33 cellular contexts compared by ENCODE assay signal in the genomic region with DNA sequence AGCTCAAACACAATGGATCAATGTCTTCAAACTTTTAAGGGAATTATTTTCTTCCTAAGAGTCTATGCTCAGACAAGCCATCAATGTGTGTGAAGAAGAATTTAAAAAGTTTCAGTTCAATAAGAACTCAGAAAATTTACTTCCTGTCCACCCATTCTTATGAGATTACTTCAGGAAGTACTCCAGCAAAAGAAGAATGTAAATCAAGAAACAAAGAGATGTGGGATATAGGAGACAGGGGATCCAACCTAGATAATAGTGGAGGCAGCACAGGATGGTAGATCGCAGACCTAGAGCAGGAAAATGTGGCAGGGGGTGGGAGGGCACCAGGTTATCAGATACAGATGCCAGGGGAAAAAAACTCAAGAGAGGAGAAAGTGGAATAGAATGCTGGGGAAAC.
DNase-seq lines count a peak whose midpoint lies in the region; ATAC-seq, FAIRE-seq and TF ChIP-seq lines count a peak whose summit lies in the region.
"Had no signal": no experiment of that assay in that cellular context is flagged by ENCODE, and none has a peak within 500 bp of the region (broad histone marks: within the 10 kb centered on the region; RNA-seq: fewer than 3 reads in every experiment).

No MANE protein-coding gene starts in this region.

- no peak overlapping the region for H2AFZ ChIP-seq in K562 (ENCODE audit: low read depth, low read length)

- CTCF ChIA-PET in HEK293 (lab: Yijun Ruan, JAX), result no interaction called here
- CTCF ChIA-PET in K562 (lab: Yijun Ruan, JAX; ENCODE audit: low intra/inter-chr PET ratio), result no interaction called here

- no peak overlapping the region for H3K4me3 ChIP-seq in HEK293 (ENCODE audit: low read depth, low read length)
- no peak overlapping the region for H3K4me3 ChIP-seq in K562
- no peak overlapping the region for H3K4me3 ChIP-seq in brain microvascular endothelial cell (ENCODE audit: low read depth, low read length)
- H3K4me3 ChIP-seq: A549; BLaER1; BLaER1 treated with 17β-estradiol and CSF1 and Interleukin-3, amounts not matched to agents 10 nM and 100 nM had no signal

- H4K20me1 ChIP-seq in K562 (replicated peaks; ENCODE audit: control insufficient read depth, insufficient read depth, low read length), result no peaks in the 10 kb centered on the region
- H4K20me1 ChIP-seq: BLaER1; BLaER1 treated with 17β-estradiol and CSF1 and Interleukin-3, amounts not matched to agents 10 nM and 100 nM had no signal

- no peak for TF ChIP-seq EP300 in K562 (IDR thresholded peaks at IDR 0.05; ENCODE audit: low read length)

- no peaks in the 10 kb centered on the region for H3K4me1 Mint-ChIP-seq in activated T-helper 17 cell treated with anti-CD3 and anti-CD28 coated beads, Interleukin-2, amount 50 U/mL, for 72 hours
- H3K4me1 Mint-ChIP-seq: B cell; CD14-positive monocyte; CD4-positive, alpha-beta memory T cell; CD4-positive, CD25-positive, alpha-beta regulatory T cell; CD8-positive, alpha-beta memory T cell had no signal

- no peaks in the 10 kb centered on the region for H3K9me3 ChIP-seq in HEK293 (ENCODE audit: control insufficient read depth, insufficient read depth, low read depth, low read length)
- no peaks in the 10 kb centered on the region for H3K9me3 ChIP-seq in K562 (replicated peaks; ENCODE audit: control insufficient read depth, insufficient read depth, low read depth, low read length)
- H3K9me3 ChIP-seq: BE2C had no signal

- no peak for ATAC-seq in K562
- no peak for ATAC-seq in activated T-helper 17 cell treated with anti-CD3 and anti-CD28 coated beads, Interleukin-2, amount 50 U/mL, for 72 hours (replicated peaks)
- ATAC-seq: A549; CD8-positive, alpha-beta T cell had no signal

- no peaks in the 10 kb centered on the region for H3K79me2 ChIP-seq in K562 (ENCODE audit: control insufficient read depth, insufficient read depth, low read length)

- peaks cover 27% of the 10 kb centered on the region for H3K27me3 Mint-ChIP-seq in activated T-helper 17 cell treated with anti-CD3 and anti-CD28 coated beads, Interleukin-2, amount 50 U/mL, for 72 hours

- no peaks in the 10 kb centered on the region for H3K9me1 ChIP-seq in K562 (ENCODE audit: control insufficient read depth, insufficient read depth, low read length)

- no peak overlapping the region for H3K4me2 ChIP-seq in K562 (ENCODE audit: insufficient read depth, low read length)
- H3K4me2 ChIP-seq: A549; BLaER1; BLaER1 treated with 17β-estradiol and CSF1 and Interleukin-3, amounts not matched to agents 10 nM and 100 nM had no signal

- no peak for FAIRE-seq in K562 (lab: Jason Lieb, UNC)
- FAIRE-seq: A204.1, A549, D721Med had no signal

- no peak overlapping the region for H3K27ac Mint-ChIP-seq in activated T-helper 17 cell treated with anti-CD3 and anti-CD28 coated beads, Interleukin-2, amount 50 U/mL, for 72 hours
- H3K27ac Mint-ChIP-seq: B cell; CD14-positive monocyte; CD4-positive, alpha-beta memory T cell; CD4-positive, alpha-beta T cell; CD4-positive, CD25-positive, alpha-beta regulatory T cell; CD8-positive, alpha-beta memory T cell; CD8-positive, alpha-beta T cell had no signal

- WGBS in K562 (ENCODE audit: insufficient coverage, low coverage, missing lambda C conversion rate), result 0% methylated on average over 1 of the region's 1 CpG

- H3K27ac ChIP-seq in HEK293 (ENCODE audit: extremely low read depth, low read depth, low read length) (no peak overlapping the region), K562 (ENCODE audit: extremely low read depth, low read depth, low read length) (no peak overlapping the region), brain microvascular endothelial cell (no peak overlapping the region)
- H3K27ac ChIP-seq: 22Rv1; A549; BLaER1; BLaER1 treated with 17β-estradiol and CSF1 and Interleukin-3, amounts not matched to agents 10 nM and 100 nM; C4-2B had no signal

- H3K36me3 Mint-ChIP-seq in activated T-helper 17 cell treated with anti-CD3 and anti-CD28 coated beads, Interleukin-2, amount 50 U/mL, for 72 hours (ENCODE audit: low read depth), result no peaks in the 10 kb centered on the region
- H3K36me3 Mint-ChIP-seq: CD14-positive monocyte; CD8-positive, alpha-beta T cell had no signal

- intact Hi-C loops in K562 (cut with micrococcal nuclease), result no loop called here

- no peak overlapping the region for H3K9ac ChIP-seq in K562 (ENCODE audit: insufficient read depth in 1 of 2, low read depth in 2 of 2, low read length in 2 of 2)
- H3K9ac ChIP-seq: BLaER1; BLaER1 treated with 17β-estradiol and CSF1 and Interleukin-3, amounts not matched to agents 10 nM and 100 nM had no signal

- POLR2A ChIA-PET in HEK293 (lab: Yijun Ruan, JAX) (no interaction called here), K562 (lab: Yijun Ruan, JAX) (no interaction called here)

- TF ChIP-seq RAD21 in K562 (CRISPR knock-in tag; conservative IDR thresholded peaks at IDR 0.05 in 1 of 2, IDR thresholded peaks at IDR 0.05 in 1 of 2), result no peak

- TF ChIP-seq CTCF in HEK293 (tag by site-specific recombination; IDR thresholded peaks at IDR 0.05) (no peak), K562 (IDR thresholded peaks at IDR 0.05 in 2 of 3, conservative IDR thresholded peaks at IDR 0.05 in 1 of 3; ENCODE audit: insufficient read depth in 2 of 3, low read depth in 1 of 3, low read length in 3 of 3) (no peak), brain microvascular endothelial cell (IDR thresholded peaks at IDR 0.05; ENCODE audit: low read depth, low read length, missing control alignments) (no peak)

- peaks cover 6% of the 10 kb centered on the region for H3K9me3 Mint-ChIP-seq in activated T-helper 17 cell treated with anti-CD3 and anti-CD28 coated beads, Interleukin-2, amount 50 U/mL, for 72 hours

- no peak for TF ChIP-seq POLR2A in K562 (conservative IDR thresholded peaks at IDR 0.05)

- H3K27me3 ChIP-seq in K562 (ENCODE audit: control insufficient read depth in 2 of 2, insufficient read depth in 2 of 2, low read length in 2 of 2) (no peaks in the 10 kb centered on the region; a peak in 1 of 5 replicates), brain microvascular endothelial cell (replicated peaks) (no peaks in the 10 kb centered on the region)
- H3K27me3 ChIP-seq: BLaER1; BLaER1 treated with 17β-estradiol and CSF1 and Interleukin-3, amounts not matched to agents 10 nM and 100 nM had no signal

- in situ Hi-C loops in K562 (cut with MboI) (no loop called here), brain microvascular endothelial cell (cut with HindIII; ENCODE audit: low pct_ligation_motif_present, low sequenced_read_pairs) (no loop called here)

- H3K4me1 ChIP-seq in HEK293 (ENCODE audit: control insufficient read depth, insufficient read depth, low read length) (no peaks in the 10 kb centered on the region), K562 (replicated peaks in 1 of 2; ENCODE audit: control insufficient read depth in 2 of 2, insufficient read depth in 2 of 2, low read length in 2 of 2) (no peaks in the 10 kb centered on the region)
- H3K4me1 ChIP-seq: A549; BE2C; BLaER1; BLaER1 treated with 17β-estradiol and CSF1 and Interleukin-3, amounts not matched to agents 10 nM and 100 nM; Caco-2 had no signal

- H3K4me3 Mint-ChIP-seq in activated T-helper 17 cell treated with anti-CD3 and anti-CD28 coated beads, Interleukin-2, amount 50 U/mL, for 72 hours, result no peak overlapping the region
- H3K4me3 Mint-ChIP-seq: B cell; CD14-positive monocyte; CD4-positive, alpha-beta memory T cell; CD4-positive, alpha-beta T cell; CD4-positive, CD25-positive, alpha-beta regulatory T cell; CD8-positive, alpha-beta memory T cell; CD8-positive, alpha-beta T cell had no signal

- H3K36me3 ChIP-seq in HEK293 (ENCODE audit: control insufficient read depth in 2 of 2, insufficient read depth in 1 of 2, low read length in 2 of 2), result no peaks in the 10 kb centered on the region
- no peaks in the 10 kb centered on the region for H3K36me3 ChIP-seq in K562 (ENCODE audit: control insufficient read depth, insufficient read depth, low read length)
- no peaks in the 10 kb centered on the region for H3K36me3 ChIP-seq in brain microvascular endothelial cell (replicated peaks)
- H3K36me3 ChIP-seq: BE2C, BLaER1 had no signal

- no TSS peak for BruUV-seq in K562 (replicated peaks; lab: Mats Ljungman, UMichigan)

- DNase-seq in K562 (ENCODE audit: extremely low read depth in 1 of 4, low spot score in 3 of 4) (no peak), brain microvascular endothelial cell (no peak)
- DNase-seq: 8988T; ACHN; AML-193; BE2C; C1 segment of cervical spinal cord; Caco-2; Calu3; CD4-positive, alpha-beta memory T cell; CD4-positive, alpha-beta T cell; CD4-positive, CD25-positive, alpha-beta regulatory T cell; CD8-positive, alpha-beta memory T cell; CD8-positive, alpha-beta T cell; COR-L47; DMS 273 treated with DMSO at 0.1 percent for 48 hours; DMS153; DMS53; DMS79; DMS79 treated with DMSO at 0.1 percent for 48 hours; DND-41; EL had no signal

TF ChIP-seq in HEK293, 187 proteins besides CTCF, POLR2A, EP300 and RAD21:
- no peak for TF ChIP-seq ZNF366 (tag by site-specific recombination; conservative IDR thresholded peaks at IDR 0.05)
- TF ChIP-seq SETDB1 (IDR thresholded peaks at IDR 0.05; ENCODE audit: insufficient read length, low read length), result peak; percentile 87
- peak; percentile 85; the same call in 1 of the 2 replicates for TF ChIP-seq ZNF624 (tag by site-specific recombination; IDR thresholded peaks at IDR 0.05)

TF ChIP-seq in K562, 482 proteins besides CTCF, POLR2A, EP300 and RAD21 (continues in another document):
- TF ChIP-seq HNRNPK (IDR thresholded peaks at IDR 0.05; ENCODE audit: low read depth, low read length, poor library complexity, severe bottlenecking), result no peak
- TF ChIP-seq KDM1A (IDR thresholded peaks at IDR 0.05), result no peak
